12 cellular contexts compared by ENCODE assay signal in genomic region chr3:102181202-102181920, GRCh38.
DNase-seq lines count a peak whose midpoint lies in the region; ATAC-seq and TF ChIP-seq lines count a peak whose summit lies in the region.
"Had no signal": no experiment of that assay in that cellular context is flagged by ENCODE, and none has a peak within 500 bp of the region (broad histone marks: within the 10 kb centered on the region; RNA-seq: fewer than 3 reads in every experiment).

No MANE protein-coding gene starts in this region.

- H3K4ac ChIP-seq in trophoblast cell (ENCODE audit: low read depth, low read length): no peak overlapping the region

- no peaks in the 10 kb centered on the region for H3K27me3 ChIP-seq in AG04450 (ENCODE audit: control insufficient read depth, insufficient read depth, low read length)
- H3K27me3 ChIP-seq in trophoblast cell (ENCODE audit: insufficient read depth, low read length): no peaks in the 10 kb centered on the region

- H3K27ac ChIP-seq in AG04450 (ENCODE audit: low read depth, low read length): peak overlapping the region; percentile 63
- H3K27ac ChIP-seq in trophoblast cell (ENCODE audit: low read depth, low read length): no peak overlapping the region
- no peak overlapping the region for H3K27ac ChIP-seq in OCI-LY7 (ENCODE audit: low read depth, low read length, poor library complexity, severe bottlenecking)

- TF ChIP-seq CTCF in AG04450 (IDR thresholded peaks at IDR 0.05; ENCODE audit: low read depth, low read length) (no peak), OCI-LY7 (conservative IDR thresholded peaks at IDR 0.05; ENCODE audit: low read length) (no peak)

- H2BK5ac ChIP-seq in trophoblast cell (ENCODE audit: low read depth, low read length, poor library complexity): no peak overlapping the region

- no CpG with 5 or more reads among the region's 3 CpGs for WGBS in trophoblast cell (ENCODE audit: extremely low coverage, insufficient coverage, insufficient read length)

- no peak overlapping the region for H3K4me3 ChIP-seq in AG04450 (ENCODE audit: low read depth, low read length)
- H3K4me3 ChIP-seq in trophoblast cell (ENCODE audit: low read depth, low read length): no peak overlapping the region
- no peak overlapping the region for H3K4me3 ChIP-seq in OCI-LY7 (ENCODE audit: low read depth, low read length, poor library complexity, severe bottlenecking)

- no peak overlapping the region for H2AFZ ChIP-seq in trophoblast cell (ENCODE audit: insufficient read depth, low read length, poor library complexity)
- H2AFZ ChIP-seq in OCI-LY7 (ENCODE audit: low read length): no peak overlapping the region

- H3K79me2 ChIP-seq in trophoblast cell (ENCODE audit: control insufficient read depth, insufficient read depth, low read length, poor library complexity) (no peaks in the 10 kb centered on the region), OCI-LY7 (ENCODE audit: insufficient read depth, low read depth, low read length) (no peaks in the 10 kb centered on the region)

- no peaks in the 10 kb centered on the region for H3K79me1 ChIP-seq in trophoblast cell (ENCODE audit: low read length)

- no peaks in the 10 kb centered on the region for H3K36me3 ChIP-seq in trophoblast cell (ENCODE audit: control insufficient read depth in 1 of 2, insufficient read depth in 2 of 2, low read length in 2 of 2)
- H3K36me3 ChIP-seq in OCI-LY7 (ENCODE audit: insufficient read depth, low read length): no peaks in the 10 kb centered on the region

- H3K27ac Mint-ChIP-seq in activated T-cell treated with anti-CD3 and anti-CD28 coated beads, Interleukin-2, amount 50 U/mL, for 72 hours: no peak overlapping the region
- H3K27ac Mint-ChIP-seq: activated T-helper 17 cell treated with anti-CD3 and anti-CD28 coated beads, Interleukin-2, amount 50 U/mL, for 72 hours had no signal

- H3K4me2 ChIP-seq in trophoblast cell (ENCODE audit: low read length): no peak overlapping the region
- H3K4me2 ChIP-seq in OCI-LY7 (ENCODE audit: low read length): no peak overlapping the region

- H3K4me1 ChIP-seq in trophoblast cell (ENCODE audit: control insufficient read depth in 1 of 2, insufficient read depth in 2 of 2, low read length in 2 of 2) (no peaks in the 10 kb centered on the region), OCI-LY7 (ENCODE audit: insufficient read depth, low read length, poor library complexity, severe bottlenecking) (no peaks in the 10 kb centered on the region)

- DNase-seq in AG04450 (ENCODE audit: low read depth, low spot score) (peak; percentile 59), NCI-H226 (peak; percentile 56), fibroblast of peridontal ligament (ENCODE audit: extremely low read depth) (peak; percentile 95), trophoblast cell (peak; percentile 57 to 91), DMS79 treated with DMSO at 0.1 percent for 48 hours (lab: John Stamatoyannopoulos, UW) (no peak), OCI-LY7 (ENCODE audit: low spot score) (no peak)
- no peak for DNase-seq in activated T-cell treated with anti-CD3 and anti-CD28 coated beads, Interleukin-2, amount 50 U/mL, for 72 hours
- DNase-seq: DMS79, head of caudate nucleus, NCI-H187 had no signal

- H2BK120ac ChIP-seq in trophoblast cell (ENCODE audit: insufficient read depth, low read length, poor library complexity): no peak overlapping the region

- no peak overlapping the region for H3K9ac ChIP-seq in trophoblast cell (ENCODE audit: low read length)

- BruUV-seq in OCI-LY7 (replicated peaks; lab: Mats Ljungman, UMichigan): no TSS peak

- no peak overlapping the region for H3K23ac ChIP-seq in trophoblast cell (ENCODE audit: low read length)

- no peak overlapping the region for H3K14ac ChIP-seq in trophoblast cell (ENCODE audit: low read length)

- H3K4me3 Mint-ChIP-seq in activated T-cell treated with anti-CD3 and anti-CD28 coated beads, Interleukin-2, amount 50 U/mL, for 72 hours: no peak overlapping the region
- H3K4me3 Mint-ChIP-seq: activated T-helper 17 cell treated with anti-CD3 and anti-CD28 coated beads, Interleukin-2, amount 50 U/mL, for 72 hours had no signal

- no peak overlapping the region for H2AK5ac ChIP-seq in trophoblast cell (ENCODE audit: low read length)

- no peak overlapping the region for H3K18ac ChIP-seq in trophoblast cell (ENCODE audit: low read length)

- no peaks in the 10 kb centered on the region for H3K9me2 ChIP-seq in OCI-LY7 (ENCODE audit: insufficient read depth, low read length)

- H3K27me3 Mint-ChIP-seq in activated T-cell treated with anti-CD3 and anti-CD28 coated beads, Interleukin-2, amount 50 U/mL, for 72 hours (ENCODE audit: low read depth): no peaks in the 10 kb centered on the region
- H3K27me3 Mint-ChIP-seq: activated T-helper 17 cell treated with anti-CD3 and anti-CD28 coated beads, Interleukin-2, amount 50 U/mL, for 72 hours had no signal

- no peaks in the 10 kb centered on the region for H3K4me1 Mint-ChIP-seq in activated T-cell treated with anti-CD3 and anti-CD28 coated beads, Interleukin-2, amount 50 U/mL, for 72 hours (ENCODE audit: low read depth)
- H3K4me1 Mint-ChIP-seq: activated T-helper 17 cell treated with anti-CD3 and anti-CD28 coated beads, Interleukin-2, amount 50 U/mL, for 72 hours had no signal

- no peaks in the 10 kb centered on the region for H3K9me3 ChIP-seq in AG04450 (ENCODE audit: control insufficient read depth, insufficient read depth, low read length)
- no peaks in the 10 kb centered on the region for H3K9me3 ChIP-seq in trophoblast cell (ENCODE audit: insufficient read depth, low read depth, low read length)
- H3K9me3 ChIP-seq in OCI-LY7 (ENCODE audit: low read length): no peaks in the 10 kb centered on the region

- H3K36me3 Mint-ChIP-seq in activated T-cell treated with anti-CD3 and anti-CD28 coated beads, Interleukin-2, amount 50 U/mL, for 72 hours (ENCODE audit: insufficient read depth in 2 of 2): no peaks in the 10 kb centered on the region

- no peak for ATAC-seq in activated T-cell treated with anti-CD3 and anti-CD28 coated beads, Interleukin-2, amount 50 U/mL, for 72 hours (replicated peaks in 1 of 2)
- no peak for ATAC-seq in GM19023 (IDR thresholded peaks at IDR 0.05; ENCODE audit: unreplicated experiment)
- ATAC-seq: activated T-helper 17 cell treated with anti-CD3 and anti-CD28 coated beads, Interleukin-2, amount 50 U/mL, for 72 hours had no signal

- intact Hi-C loops in OCI-LY7 (cut with micrococcal nuclease; ENCODE audit: unreplicated experiment): no loop called here

- peaks cover 0 to 3% of the 10 kb centered on the region in 2 donors for H3K9me3 Mint-ChIP-seq in activated T-cell treated with anti-CD3 and anti-CD28 coated beads, Interleukin-2, amount 50 U/mL, for 72 hours
- H3K9me3 Mint-ChIP-seq: activated T-helper 17 cell treated with anti-CD3 and anti-CD28 coated beads, Interleukin-2, amount 50 U/mL, for 72 hours had no signal

- no peak overlapping the region for H4K91ac ChIP-seq in trophoblast cell (ENCODE audit: low read depth, low read length)

- no peaks in the 10 kb centered on the region for H4K20me1 ChIP-seq in OCI-LY7 (ENCODE audit: insufficient read depth, low read length)

- no peak overlapping the region for H4K8ac ChIP-seq in trophoblast cell (ENCODE audit: low read depth, low read length)

- CTCF ChIA-PET in AG04450 (lab: Charles Lee): interaction anchor here (0.5 to 2.7 kb wide), 4 partner anchors 44 to 577 kb away, joined by 3 to 15 read pairs (median 6); no protein-coding TSS in a partner anchor
- CTCF ChIA-PET in OCI-LY7 (lab: Charles Lee; ENCODE audit: unreplicated experiment): no interaction called here

- H2BK12ac ChIP-seq in trophoblast cell (ENCODE audit: low read length): no peak overlapping the region

- no peak overlapping the region for H4K12ac ChIP-seq in trophoblast cell (ENCODE audit: low read depth, low read length)

- POLR2A ChIA-PET in AG04450 (lab: Yijun Ruan, JAX): interaction anchor here (1.1 kb wide), 2 partner anchors 44 to 332 kb away, joined by 3 to 6 read pairs; partner anchors contain the start of gene NFKBIZ
- POLR2A ChIA-PET in OCI-LY7 (lab: Charles Lee): interaction anchor here (0.7 to 0.8 kb wide), 2 partner anchors 11 to 28 kb away, joined by 4 read pairs; no protein-coding TSS in a partner anchor

Comparison
In these comparisons a context has a peak if more than half of its experiments do, and no peak if none do; other contexts are left out.
1. DNase-seq: peak in AG04450 (single experiment), NCI-H226 (single experiment), fibroblast of peridontal ligament (single experiment) and trophoblast cell (2 of 2); none in activated T-cell treated with anti-CD3 and anti-CD28 coated beads, Interleukin-2, amount 50 U/mL, for 72 hours (0 of 2), DMS79 treated with DMSO at 0.1 percent for 48 hours (single experiment) and OCI-LY7 (single experiment).